ENCODE assay signal across 1 cellular context in the genomic region with DNA sequence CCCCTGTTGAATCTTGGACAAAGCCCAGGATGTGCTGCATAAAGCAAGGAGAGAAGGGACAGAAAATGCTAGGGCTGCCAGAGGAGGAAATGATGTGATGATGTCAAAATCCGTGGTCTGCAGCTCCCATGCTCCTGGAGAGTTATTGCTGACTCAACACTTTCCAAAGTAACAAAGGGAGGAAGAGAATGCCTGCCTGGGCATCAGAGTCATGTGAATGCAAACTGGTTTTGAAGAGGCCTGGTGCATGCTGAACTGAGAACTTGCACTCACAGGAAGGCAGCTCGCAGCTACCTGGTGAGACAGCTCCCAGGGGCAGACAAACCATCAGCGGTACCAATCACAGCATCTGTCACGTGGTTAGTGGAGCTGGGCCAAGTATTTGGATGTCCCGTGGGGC.
TF ChIP-seq lines count a peak whose summit lies in the region.

No MANE protein-coding gene starts in this region.

TF ChIP-seq in HEK293, 187 proteins besides CTCF, POLR2A, EP300 and RAD21 (continued from another document):
- TF ChIP-seq, protein P1, sequence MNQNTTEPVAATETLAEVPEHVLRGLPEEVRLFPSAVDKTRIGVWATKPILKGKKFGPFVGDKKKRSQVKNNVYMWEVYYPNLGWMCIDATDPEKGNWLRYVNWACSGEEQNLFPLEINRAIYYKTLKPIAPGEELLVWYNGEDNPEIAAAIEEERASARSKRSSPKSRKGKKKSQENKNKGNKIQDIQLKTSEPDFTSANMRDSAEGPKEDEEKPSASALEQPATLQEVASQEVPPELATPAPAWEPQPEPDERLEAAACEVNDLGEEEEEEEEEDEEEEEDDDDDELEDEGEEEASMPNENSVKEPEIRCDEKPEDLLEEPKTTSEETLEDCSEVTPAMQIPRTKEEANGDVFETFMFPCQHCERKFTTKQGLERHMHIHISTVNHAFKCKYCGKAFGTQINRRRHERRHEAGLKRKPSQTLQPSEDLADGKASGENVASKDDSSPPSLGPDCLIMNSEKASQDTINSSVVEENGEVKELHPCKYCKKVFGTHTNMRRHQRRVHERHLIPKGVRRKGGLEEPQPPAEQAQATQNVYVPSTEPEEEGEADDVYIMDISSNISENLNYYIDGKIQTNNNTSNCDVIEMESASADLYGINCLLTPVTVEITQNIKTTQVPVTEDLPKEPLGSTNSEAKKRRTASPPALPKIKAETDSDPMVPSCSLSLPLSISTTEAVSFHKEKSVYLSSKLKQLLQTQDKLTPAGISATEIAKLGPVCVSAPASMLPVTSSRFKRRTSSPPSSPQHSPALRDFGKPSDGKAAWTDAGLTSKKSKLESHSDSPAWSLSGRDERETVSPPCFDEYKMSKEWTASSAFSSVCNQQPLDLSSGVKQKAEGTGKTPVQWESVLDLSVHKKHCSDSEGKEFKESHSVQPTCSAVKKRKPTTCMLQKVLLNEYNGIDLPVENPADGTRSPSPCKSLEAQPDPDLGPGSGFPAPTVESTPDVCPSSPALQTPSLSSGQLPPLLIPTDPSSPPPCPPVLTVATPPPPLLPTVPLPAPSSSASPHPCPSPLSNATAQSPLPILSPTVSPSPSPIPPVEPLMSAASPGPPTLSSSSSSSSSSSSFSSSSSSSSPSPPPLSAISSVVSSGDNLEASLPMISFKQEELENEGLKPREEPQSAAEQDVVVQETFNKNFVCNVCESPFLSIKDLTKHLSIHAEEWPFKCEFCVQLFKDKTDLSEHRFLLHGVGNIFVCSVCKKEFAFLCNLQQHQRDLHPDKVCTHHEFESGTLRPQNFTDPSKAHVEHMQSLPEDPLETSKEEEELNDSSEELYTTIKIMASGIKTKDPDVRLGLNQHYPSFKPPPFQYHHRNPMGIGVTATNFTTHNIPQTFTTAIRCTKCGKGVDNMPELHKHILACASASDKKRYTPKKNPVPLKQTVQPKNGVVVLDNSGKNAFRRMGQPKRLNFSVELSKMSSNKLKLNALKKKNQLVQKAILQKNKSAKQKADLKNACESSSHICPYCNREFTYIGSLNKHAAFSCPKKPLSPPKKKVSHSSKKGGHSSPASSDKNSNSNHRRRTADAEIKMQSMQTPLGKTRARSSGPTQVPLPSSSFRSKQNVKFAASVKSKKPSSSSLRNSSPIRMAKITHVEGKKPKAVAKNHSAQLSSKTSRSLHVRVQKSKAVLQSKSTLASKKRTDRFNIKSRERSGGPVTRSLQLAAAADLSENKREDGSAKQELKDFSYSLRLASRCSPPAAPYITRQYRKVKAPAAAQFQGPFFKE (tag by site-specific recombination; IDR thresholded peaks at IDR 0.05; ENCODE audit: borderline replicate concordance) = no peak
- TF ChIP-seq ZNF529 (tag by site-specific recombination; IDR thresholded peaks at IDR 0.05; ENCODE audit: insufficient replicate concordance) = no peak
- TF ChIP-seq SCRT2 (tag by site-specific recombination; IDR thresholded peaks at IDR 0.05) = 0 out of 2 replicates have a peak, but pooled peaks have one; percentile 36
- TF ChIP-seq, protein P2, sequence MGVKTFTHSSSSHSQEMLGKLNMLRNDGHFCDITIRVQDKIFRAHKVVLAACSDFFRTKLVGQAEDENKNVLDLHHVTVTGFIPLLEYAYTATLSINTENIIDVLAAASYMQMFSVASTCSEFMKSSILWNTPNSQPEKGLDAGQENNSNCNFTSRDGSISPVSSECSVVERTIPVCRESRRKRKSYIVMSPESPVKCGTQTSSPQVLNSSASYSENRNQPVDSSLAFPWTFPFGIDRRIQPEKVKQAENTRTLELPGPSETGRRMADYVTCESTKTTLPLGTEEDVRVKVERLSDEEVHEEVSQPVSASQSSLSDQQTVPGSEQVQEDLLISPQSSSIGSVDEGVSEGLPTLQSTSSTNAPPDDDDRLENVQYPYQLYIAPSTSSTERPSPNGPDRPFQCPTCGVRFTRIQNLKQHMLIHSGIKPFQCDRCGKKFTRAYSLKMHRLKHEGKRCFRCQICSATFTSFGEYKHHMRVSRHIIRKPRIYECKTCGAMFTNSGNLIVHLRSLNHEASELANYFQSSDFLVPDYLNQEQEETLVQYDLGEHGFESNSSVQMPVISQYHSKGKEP (tag by site-specific recombination; IDR thresholded peaks at IDR 0.05) = peak; percentile 89
- TF ChIP-seq ZIC2 (tag by site-specific recombination; IDR thresholded peaks at IDR 0.05) = peak; percentile 62
- TF ChIP-seq ZNF76 (tag by site-specific recombination; IDR thresholded peaks at IDR 0.05; ENCODE audit: borderline replicate concordance, low read depth) = no peak
- no peak for TF ChIP-seq ZBTB20 (tag by site-specific recombination; IDR thresholded peaks at IDR 0.05)
- TF ChIP-seq ZNF549 (tag by site-specific recombination; IDR thresholded peaks at IDR 0.05) = no peak
- TF ChIP-seq ZNF311 (tag by site-specific recombination; IDR thresholded peaks at IDR 0.05; ENCODE audit: borderline replicate concordance) = no peak
- 0 out of 2 replicates have a peak, but pooled peaks have one; percentile 8 for TF ChIP-seq OSR2 (tag by site-specific recombination; IDR thresholded peaks at IDR 0.05)
